ENCODE assay signal across 9 cellular contexts in genomic region chr17:77375917-77376651, GRCh38.
DNase-seq lines count a peak whose midpoint lies in the region; ATAC-seq and TF ChIP-seq lines count a peak whose summit lies in the region.
"Had no signal": no experiment of that assay in that cellular context is flagged by ENCODE, and none has a peak within 500 bp of the region (broad histone marks: within the 10 kb centered on the region; RNA-seq: fewer than 3 reads in every experiment).

No MANE protein-coding gene starts in this region.

- H3K4me3 ChIP-seq in GM23248 = peak overlapping the region; percentile 75
- peak overlapping the region in 1 of 2 donors; percentile 18 for H3K4me3 ChIP-seq in esophagus (ENCODE audit: low read depth in 1 of 2, low read length in 2 of 2)
- no peak overlapping the region for H3K4me3 ChIP-seq in prostate gland

- peak overlapping the region; percentile 83 for H3K4me2 ChIP-seq in GM23248 (ENCODE audit: unreplicated experiment)

- peak overlapping the region; percentile 99 for H3K4me3 Mint-ChIP-seq in activated CD4-positive, alpha-beta memory T cell treated with anti-CD3 and anti-CD28 coated beads, Interleukin-2, amount 10 ng/mL, durations not matched to agents 7 days and 5 days

- no peak overlapping the region for H2AFZ ChIP-seq in GM23248

- no peaks in the 10 kb centered on the region for H3K27me3 Mint-ChIP-seq in activated CD4-positive, alpha-beta memory T cell treated with anti-CD3 and anti-CD28 coated beads, Interleukin-2, amount 10 ng/mL, durations not matched to agents 7 days and 5 days

- CTCF ChIA-PET in activated CD4-positive, alpha-beta memory T cell treated with anti-CD3 and anti-CD28 coated beads, Interleukin-2, amount 10 ng/mL, durations not matched to agents 7 days and 5 days (lab: Charles Lee) = interaction anchor here (1.0 to 3.5 kb wide), 11 partner anchors 13 to 65 kb away, joined by 3 to 33 read pairs (median 6); no protein-coding TSS in a partner anchor

- peaks cover 34% of the 10 kb centered on the region for H3K4me1 ChIP-seq in GM23248 (ENCODE audit: insufficient read depth)
- peaks cover 9 to 37% of the 10 kb centered on the region in 2 donors for H3K4me1 ChIP-seq in esophagus (ENCODE audit: control insufficient read depth in 2 of 2, insufficient read depth in 2 of 2, low read length in 1 of 2)
- peaks cover 41% of the 10 kb centered on the region for H3K4me1 ChIP-seq in prostate gland (replicated peaks)

- H3K9me3 Mint-ChIP-seq in activated CD4-positive, alpha-beta memory T cell treated with anti-CD3 and anti-CD28 coated beads, Interleukin-2, amount 10 ng/mL, durations not matched to agents 7 days and 5 days = no peaks in the 10 kb centered on the region

- no peak for TF ChIP-seq POLR2A in prostate gland (IDR thresholded peaks at IDR 0.05)

- no peak for TF ChIP-seq CTCF in prostate gland (IDR thresholded peaks at IDR 0.05)

- peak; percentile 81 for DNase-seq in GM23248
- peak; percentile 87 for DNase-seq in activated CD4-positive, alpha-beta memory T cell treated with anti-CD3 and anti-CD28 coated beads, Interleukin-2, amount 10 ng/mL, durations not matched to agents 7 days and 5 days
- no peak for DNase-seq in prostate gland (ENCODE audit: low spot score)
- no peak for DNase-seq in DMS79 (lab: John Stamatoyannopoulos, UW)
- no peak for DNase-seq in GDM1 (lab: John Stamatoyannopoulos, UW)
- no peak for DNase-seq in DMS53 (lab: John Stamatoyannopoulos, UW)

- no peaks in the 10 kb centered on the region for H4K20me1 ChIP-seq in GM23248 (ENCODE audit: insufficient read depth)

- H3K27me3 ChIP-seq in GM23248 (replicated peaks; ENCODE audit: insufficient read depth) = no peaks in the 10 kb centered on the region
- H3K27me3 ChIP-seq in esophagus (ENCODE audit: control insufficient read depth in 1 of 2, insufficient read depth in 2 of 2, low read length in 2 of 2) = no peaks in the 10 kb centered on the region
- H3K27me3 ChIP-seq in prostate gland (replicated peaks; ENCODE audit: insufficient read depth) = no peaks in the 10 kb centered on the region

- H3K36me3 ChIP-seq in GM23248 (ENCODE audit: low read depth) = no peaks in the 10 kb centered on the region
- peaks cover 0 to 2% of the 10 kb centered on the region in 2 donors for H3K36me3 ChIP-seq in esophagus (ENCODE audit: control insufficient read depth in 2 of 2, insufficient read depth in 2 of 2, low read length in 1 of 2)
- H3K36me3 ChIP-seq in prostate gland = no peaks in the 10 kb centered on the region

- POLR2A ChIA-PET in activated CD4-positive, alpha-beta memory T cell treated with anti-CD3 and anti-CD28 coated beads, Interleukin-2, amount 10 ng/mL, durations not matched to agents 7 days and 5 days (lab: Charles Lee) = interaction anchor here (0.8 to 6.5 kb wide), 21 partner anchors 9 to 582 kb away, joined by 3 to 120 read pairs (median 4); no protein-coding TSS in a partner anchor

- no peak for ATAC-seq in HG03196 (IDR thresholded peaks at IDR 0.05; ENCODE audit: unreplicated experiment)

- H3K9me2 ChIP-seq in GM23248 (ENCODE audit: insufficient read depth) = no peaks in the 10 kb centered on the region

- in situ Hi-C loops in GM23248 (cut with MboI) = no loop called here

- peaks cover 49% of the 10 kb centered on the region for H3K36me3 Mint-ChIP-seq in activated CD4-positive, alpha-beta memory T cell treated with anti-CD3 and anti-CD28 coated beads, Interleukin-2, amount 10 ng/mL, durations not matched to agents 7 days and 5 days (ENCODE audit: low read depth)

- intact Hi-C loops in prostate gland (cut with DNase I) = loop anchor here (2.0 kb wide), 2 partner anchors 33 to 47 kb away; no protein-coding TSS in a partner anchor

- H3K9ac ChIP-seq in GM23248 = peak overlapping the region; percentile 93

- 78 to 81% methylated on average over 16 to 20 of the region's 20 CpGs for WGBS in GM23248 (ENCODE audit: low coverage in 1 of 2, low lambda C conversion rate in 2 of 2, missing lambda C conversion rate in 2 of 2), 2 experiments
- 59 to 61% methylated on average over 20 of the region's 20 CpGs for WGBS in esophagus, 2 donors
- 56% methylated on average over 18 of the region's 20 CpGs for WGBS in prostate gland

- peaks cover 99% of the 10 kb centered on the region for H3K79me2 ChIP-seq in GM23248 (ENCODE audit: insufficient read depth)

- H3K27ac ChIP-seq in GM23248 = peak overlapping the region; percentile 81
- peak overlapping the region; percentile 92 to 95 for H3K27ac ChIP-seq in esophagus (ENCODE audit: low read depth in 2 of 2, low read length in 1 of 2)
- H3K27ac ChIP-seq in prostate gland = peak overlapping the region; percentile 89 to 90
- H3K27ac ChIP-seq: HL-60 had no signal

- peaks cover 13% of the 10 kb centered on the region for H3F3A ChIP-seq in GM23248 (ENCODE audit: insufficient read depth)

- H3K27ac Mint-ChIP-seq in activated CD4-positive, alpha-beta memory T cell treated with anti-CD3 and anti-CD28 coated beads, Interleukin-2, amount 10 ng/mL, durations not matched to agents 7 days and 5 days = peak overlapping the region; percentile 97

- H3K9me3 ChIP-seq in GM23248 (ENCODE audit: low read depth) (no peaks in the 10 kb centered on the region), esophagus (ENCODE audit: control insufficient read depth in 2 of 2, insufficient read depth in 1 of 2, low read depth in 1 of 2, low read length in 1 of 2) (no peaks in the 10 kb centered on the region), prostate gland (no peaks in the 10 kb centered on the region)

- peaks cover 67% of the 10 kb centered on the region for H3K4me1 Mint-ChIP-seq in activated CD4-positive, alpha-beta memory T cell treated with anti-CD3 and anti-CD28 coated beads, Interleukin-2, amount 10 ng/mL, durations not matched to agents 7 days and 5 days

Comparison
In these comparisons a context has a peak if more than half of its experiments do, and no peak if none do; other contexts are left out.
1. DNase-seq: peak in GM23248 (single experiment) and activated CD4-positive, alpha-beta memory T cell treated with anti-CD3 and anti-CD28 coated beads, Interleukin-2, amount 10 ng/mL, durations not matched to agents 7 days and 5 days (single experiment); none in prostate gland (single experiment), DMS79 (single experiment), GDM1 (single experiment) and DMS53 (single experiment).
2. Peak in every context shown above with its lines, with median percentiles within 50 percentile points of each other: H3K27ac ChIP-seq.